7 cellular contexts compared by ENCODE assay signal in genomic region chr1:150196411-150196810, GRCh38.
"Had no signal": no experiment of that assay in that cellular context is flagged by ENCODE, and none has a peak within 500 bp of the region (broad histone marks: within the 10 kb centered on the region; RNA-seq: fewer than 3 reads in every experiment).

No MANE protein-coding gene starts in this region.

- DNase-seq: GOT3, H9, HCEC 1CT, HFFc6, IMR-90, KG1 had no signal

- H3K9me3 Mint-ChIP-seq: HFFc6 had no signal

- ATAC-seq: K562 had no signal

- H3K27ac Mint-ChIP-seq: H9, HFFc6 had no signal

- H3K4me3 Mint-ChIP-seq: H9, HFFc6 had no signal

- H3K4me3 ChIP-seq: K562 had no signal
